Comparison of ENCODE assay signal across 9 cellular contexts in genomic region chr3:12750658-12751071, GRCh38. TPM values are rescaled to one million over a fixed set of nuclear protein-coding genes. Genes with fewer than 3 reads are reported as not detected.
DNase-seq lines count a peak whose midpoint lies in the region; ATAC-seq, FAIRE-seq and TF ChIP-seq lines count a peak whose summit lies in the region.
"Had no signal": no experiment of that assay in that cellular context is flagged by ENCODE, and none has a peak within 500 bp of the region (broad histone marks: within the 10 kb centered on the region; RNA-seq: fewer than 3 reads in every experiment).

No MANE protein-coding gene starts in this region.

- H3K9me3 ChIP-seq in right lobe of liver, result no peaks in the 10 kb centered on the region
- H3K9me3 ChIP-seq: ovary had no signal

- H3K4me3 Mint-ChIP-seq in T-helper 2 cell treated with Interferon-gamma antibody and Interleukin-4, amounts not matched to agents 5 μg/mL and 100 μg/mL, for 36 hours, result no peak overlapping the region

- FAIRE-seq in urothelium cell line (lab: Jason Lieb, UNC), result peak; percentile 30

- peak overlapping the region; percentile 36 for H2AFZ ChIP-seq in ACC112 (ENCODE audit: low read length, unreplicated experiment)

- peaks cover 26% of the 10 kb centered on the region for H3K4me1 ChIP-seq in ACC112 (ENCODE audit: control insufficient read depth, insufficient read depth, low read length, unreplicated experiment)
- no peaks in the 10 kb centered on the region for H3K4me1 ChIP-seq in right lobe of liver

- H3K27me3 ChIP-seq in ACC112 (ENCODE audit: insufficient read depth, low read length) (no peaks in the 10 kb centered on the region), right lobe of liver (no peaks in the 10 kb centered on the region)
- H3K27me3 ChIP-seq: ovary had no signal

- H3K27ac Mint-ChIP-seq in T-helper 2 cell treated with Interferon-gamma antibody and Interleukin-4, amounts not matched to agents 5 μg/mL and 100 μg/mL, for 36 hours, result no peak overlapping the region

- H3K36me3 Mint-ChIP-seq in T-helper 2 cell treated with Interferon-gamma antibody and Interleukin-4, amounts not matched to agents 5 μg/mL and 100 μg/mL, for 36 hours (ENCODE audit: low read depth), result no peaks in the 10 kb centered on the region

- H3K27ac ChIP-seq in ACC112 (ENCODE audit: low read depth, low read length) (peak overlapping the region; percentile 82), right lobe of liver (no peak overlapping the region)
- H3K27ac ChIP-seq: ovary had no signal

- H3K4me3 ChIP-seq in ACC112 (ENCODE audit: low read depth, low read length) (no peak overlapping the region), fibroblast of villous mesenchyme (ENCODE audit: low read depth, low read length) (no peak overlapping the region), right lobe of liver (no peak overlapping the region)
- H3K4me3 ChIP-seq: ovary had no signal

- WGBS in right lobe of liver (ENCODE audit: insufficient coverage, low coverage, low lambda C conversion rate, missing lambda C conversion rate), result 79% methylated on average over 3 of the region's 4 CpGs

- DNase-seq in T-helper 2 cell treated with Interferon-gamma antibody and Interleukin-4, amounts not matched to agents 5 μg/mL and 100 μg/mL, for 36 hours (ENCODE audit: low spot score), result peak; percentile 33
- DNase-seq in fibroblast of villous mesenchyme (ENCODE audit: low read depth) (peak; percentile 76), urothelium cell line (ENCODE audit: low spot score) (peak; percentile 68), NCI-H2171 treated with DMSO at 0.1 percent for 48 hours (lab: John Stamatoyannopoulos, UW) (no peak), right lobe of liver (no peak), GM19240 (ENCODE audit: insufficient read length, low spot score) (no peak)

- H3K4me1 Mint-ChIP-seq in T-helper 2 cell treated with Interferon-gamma antibody and Interleukin-4, amounts not matched to agents 5 μg/mL and 100 μg/mL, for 36 hours (ENCODE audit: low read depth), result peaks cover 5% of the 10 kb centered on the region

- TF ChIP-seq CTCF in fibroblast of villous mesenchyme (IDR thresholded peaks at IDR 0.05; ENCODE audit: insufficient read depth, low read depth, low read length) (no peak), right lobe of liver (IDR thresholded peaks at IDR 0.05) (no peak)

- H3K27me3 Mint-ChIP-seq in T-helper 2 cell treated with Interferon-gamma antibody and Interleukin-4, amounts not matched to agents 5 μg/mL and 100 μg/mL, for 36 hours (ENCODE audit: low read depth), result peaks cover 2% of the 10 kb centered on the region

- peak; percentile 62 for ATAC-seq in GM21723 (IDR thresholded peaks at IDR 0.05; ENCODE audit: unreplicated experiment)
- ATAC-seq in right lobe of liver, result no peak

- H3K9me3 Mint-ChIP-seq in T-helper 2 cell treated with Interferon-gamma antibody and Interleukin-4, amounts not matched to agents 5 μg/mL and 100 μg/mL, for 36 hours, result no peaks in the 10 kb centered on the region

- H3K79me2 ChIP-seq in ACC112 (ENCODE audit: control insufficient read depth, insufficient read depth, low read length, unreplicated experiment), result no peaks in the 10 kb centered on the region

- no peak for TF ChIP-seq POLR2A in right lobe of liver (IDR thresholded peaks at IDR 0.05)

- H3K36me3 ChIP-seq in ACC112 (ENCODE audit: insufficient read depth, low read length) (no peaks in the 10 kb centered on the region), right lobe of liver (no peaks in the 10 kb centered on the region)
- H3K36me3 ChIP-seq: ovary had no signal

- intact Hi-C loops in right lobe of liver (cut with DNase I), result no loop called here

RNA-seq across cellular contexts. Expression of gene TMEM40, which starts 8.4 kb away (rescaled TPM):
- under 0.01 TPM in 1 of 2 replicates, not detected in the other for total RNA-seq in fibroblast of villous mesenchyme
- total RNA-seq in right lobe of liver, result 1 to 10 TPM in 1 of 6 experiments, under 1 TPM in 2, not detected in 3; 0.35 to 1.1 (median 0.51) TPM

RNA-seq across cellular contexts. Expression of gene CAND2, which starts 45.8 kb away (rescaled TPM):
- 4.7 and 6.1 TPM in 2 replicates for total RNA-seq in fibroblast of villous mesenchyme
- total RNA-seq in right lobe of liver, result 1 to 10 TPM in 2 of 6 experiments, under 1 TPM in 4; 0.61 to 4.4 (median 0.77) TPM

Comparison
In these comparisons a context has a peak if more than half of its experiments do, and no peak if none do; other contexts are left out.
1. DNase-seq: peak in T-helper 2 cell treated with Interferon-gamma antibody and Interleukin-4, amounts not matched to agents 5 μg/mL and 100 μg/mL, for 36 hours (single experiment), fibroblast of villous mesenchyme (single experiment) and urothelium cell line (single experiment); none in NCI-H2171 treated with DMSO at 0.1 percent for 48 hours (single experiment), right lobe of liver (0 of 3) and GM19240 (single experiment).